8 cellular contexts compared by ENCODE assay signal in genomic region chr15:39581501-39582285, GRCh38. TPM values are rescaled to one million over a fixed set of nuclear protein-coding genes. Genes with fewer than 3 reads are reported as not detected.
DNase-seq lines count a peak whose midpoint lies in the region; ATAC-seq, FAIRE-seq and TF ChIP-seq lines count a peak whose summit lies in the region.

No MANE protein-coding gene starts in this region.

- peaks cover 26% of the 10 kb centered on the region; the same call in 1 of the 2 replicates for H3K4me1 ChIP-seq in Caco-2
- peaks cover 60% of the 10 kb centered on the region for H3K4me1 ChIP-seq in astrocyte (ENCODE audit: insufficient read depth, low read length)
- H3K4me1 ChIP-seq in iPS-20b (ENCODE audit: insufficient read depth, low read length) = peaks cover 21% of the 10 kb centered on the region

- TF ChIP-seq CTCF in Caco-2 (IDR thresholded peaks at IDR 0.05; ENCODE audit: insufficient read depth in 1 of 2, low read depth in 1 of 2, low read length in 1 of 2, severe bottlenecking in 1 of 2, unreplicated experiment in 1 of 2) = peak; percentile 22 to 62
- peak; percentile 18 for TF ChIP-seq CTCF in astrocyte (IDR thresholded peaks at IDR 0.05; ENCODE audit: insufficient read depth, low read depth, low read length)

- CTCF ChIA-PET in Caco-2 (lab: Charles Lee) = interaction anchor here (0.6 to 2.8 kb wide), 8 partner anchors 104 to 874 kb away, joined by 3 to 36 read pairs (median 4); no protein-coding TSS in a partner anchor

- no peak for FAIRE-seq in astrocyte (lab: Jason Lieb, UNC)

- H2AFZ ChIP-seq in astrocyte (ENCODE audit: low read depth, low read length) = no peak overlapping the region

- H3K9me3 ChIP-seq in Caco-2 = 0 out of 2 replicates have a peak, but pooled peaks cover 3% of the 10 kb centered on the region
- no peaks in the 10 kb centered on the region for H3K9me3 ChIP-seq in astrocyte (ENCODE audit: insufficient read depth, low read depth, low read length)
- H3K9me3 ChIP-seq in iPS-20b (ENCODE audit: insufficient read depth, low read depth, low read length) = no peaks in the 10 kb centered on the region

- H3K27me3 ChIP-seq in Caco-2 (replicated peaks; ENCODE audit: control insufficient read depth, insufficient read depth, low read length) = no peaks in the 10 kb centered on the region
- H3K27me3 ChIP-seq in astrocyte (ENCODE audit: insufficient read depth, low read length) = no peaks in the 10 kb centered on the region
- peaks cover 14% of the 10 kb centered on the region for H3K27me3 ChIP-seq in iPS-20b (ENCODE audit: insufficient read depth, low read length)

- H3K4me2 ChIP-seq in astrocyte (ENCODE audit: low read length) = peak overlapping the region; percentile 94

- H3K4me3 Mint-ChIP-seq in Caco-2 (ENCODE audit: unreplicated experiment) (peak overlapping the region; percentile 78), astrocyte (ENCODE audit: unreplicated experiment) (peak overlapping the region; percentile 98)
- H3K4me3 Mint-ChIP-seq in stimulated activated naive B cell treated with anti-CD40 and anti-IgM and Interleukin-4, amounts not matched to agents 10 μg/mL and 1 μg/mL and 100 μg/mL, for 72 hours = peak overlapping the region; percentile 11 to 78

- intact Hi-C loops in Caco-2 (cut with micrococcal nuclease; ENCODE audit: unreplicated experiment) = loop anchor here (2.0 to 10.0 kb wide), 7 partner anchors 144 to 874 kb away; no protein-coding TSS in a partner anchor

- in situ Hi-C loops in KBM-7 (cut with MboI; ENCODE audit: low pct_unique_long_range_greater_than_20kb, low sequenced_read_pairs) = loop anchor here (25.0 kb wide), 1 partner anchor 269 kb away; no protein-coding TSS in a partner anchor

- H3K4me3 ChIP-seq in Caco-2 (ENCODE audit: low read depth, low read length) = peak overlapping the region; percentile 84
- H3K4me3 ChIP-seq in astrocyte (ENCODE audit: insufficient read depth, low read depth, low read length) = peak overlapping the region; percentile 94
- peak overlapping the region; percentile 84 for H3K4me3 ChIP-seq in iPS-20b (ENCODE audit: low read length)

- H3K27me3 Mint-ChIP-seq in Caco-2 (ENCODE audit: insufficient read depth, unreplicated experiment) = no peaks in the 10 kb centered on the region
- no peaks in the 10 kb centered on the region for H3K27me3 Mint-ChIP-seq in astrocyte (ENCODE audit: low read depth, unreplicated experiment)
- H3K27me3 Mint-ChIP-seq in stimulated activated naive B cell treated with anti-CD40 and anti-IgM and Interleukin-4, amounts not matched to agents 10 μg/mL and 1 μg/mL and 100 μg/mL, for 72 hours = peaks cover 53 to 56% of the 10 kb centered on the region in 2 donors

- DNase-seq in Caco-2 (peak; percentile 67 to 76), HuH-7 (ENCODE audit: low spot score) (peak; percentile 79), astrocyte (ENCODE audit: low read depth) (no peak), putamen (ENCODE audit: low spot score) (no peak), KBM-7 (no peak)
- DNase-seq in stimulated activated naive B cell treated with anti-CD40 and anti-IgM and Interleukin-4, amounts not matched to agents 10 μg/mL and 1 μg/mL and 100 μg/mL, for 72 hours = no peak

- H3K36me3 Mint-ChIP-seq in Caco-2 (ENCODE audit: insufficient read depth, unreplicated experiment) = peaks cover 72% of the 10 kb centered on the region
- peaks cover 13% of the 10 kb centered on the region for H3K36me3 Mint-ChIP-seq in astrocyte (ENCODE audit: low read depth, unreplicated experiment)
- H3K36me3 Mint-ChIP-seq in stimulated activated naive B cell treated with anti-CD40 and anti-IgM and Interleukin-4, amounts not matched to agents 10 μg/mL and 1 μg/mL and 100 μg/mL, for 72 hours = no peaks in the 10 kb centered on the region

- H3K27ac Mint-ChIP-seq in Caco-2 (ENCODE audit: unreplicated experiment) = peak overlapping the region; percentile 43
- H3K27ac Mint-ChIP-seq in astrocyte (ENCODE audit: unreplicated experiment) = peak overlapping the region; percentile 76
- no peak overlapping the region for H3K27ac Mint-ChIP-seq in stimulated activated naive B cell treated with anti-CD40 and anti-IgM and Interleukin-4, amounts not matched to agents 10 μg/mL and 1 μg/mL and 100 μg/mL, for 72 hours

- H3K36me3 ChIP-seq in Caco-2 (ENCODE audit: control insufficient read depth, insufficient read depth, low read length) = peaks cover 8% of the 10 kb centered on the region
- peaks cover 44% of the 10 kb centered on the region for H3K36me3 ChIP-seq in astrocyte (ENCODE audit: insufficient read depth, low read length)
- H3K36me3 ChIP-seq in iPS-20b (ENCODE audit: insufficient read depth, low read depth, low read length) = peaks cover 50% of the 10 kb centered on the region

- H3K4me1 Mint-ChIP-seq in Caco-2 (ENCODE audit: low read depth, unreplicated experiment) (peaks cover 8% of the 10 kb centered on the region), astrocyte (ENCODE audit: low read depth, unreplicated experiment) (peaks cover 50% of the 10 kb centered on the region)
- H3K4me1 Mint-ChIP-seq in stimulated activated naive B cell treated with anti-CD40 and anti-IgM and Interleukin-4, amounts not matched to agents 10 μg/mL and 1 μg/mL and 100 μg/mL, for 72 hours = peaks cover 7 to 16% of the 10 kb centered on the region in 2 donors

- ATAC-seq in stimulated activated naive B cell treated with anti-CD40 and anti-IgM and Interleukin-4, amounts not matched to agents 10 μg/mL and 1 μg/mL and 100 μg/mL, for 72 hours (replicated peaks) = no peak
- ATAC-seq in GM21423 (IDR thresholded peaks at IDR 0.05; ENCODE audit: unreplicated experiment) = no peak

- H3K79me2 ChIP-seq in astrocyte (ENCODE audit: insufficient read depth, low read length) = peaks cover 47% of the 10 kb centered on the region

- POLR2A ChIA-PET in Caco-2 (lab: Charles Lee) = interaction anchor here (1.2 to 1.9 kb wide), 4 partner anchors 9 to 409 kb away, joined by 4 to 14 read pairs (median 8); no protein-coding TSS in a partner anchor

- no peaks in the 10 kb centered on the region for H3K9me3 Mint-ChIP-seq in Caco-2 (ENCODE audit: unreplicated experiment)
- H3K9me3 Mint-ChIP-seq in astrocyte (ENCODE audit: unreplicated experiment) = peaks cover 5% of the 10 kb centered on the region
- no peaks in the 10 kb centered on the region for H3K9me3 Mint-ChIP-seq in stimulated activated naive B cell treated with anti-CD40 and anti-IgM and Interleukin-4, amounts not matched to agents 10 μg/mL and 1 μg/mL and 100 μg/mL, for 72 hours

- H3K9ac ChIP-seq in astrocyte (ENCODE audit: low read length) (peak overlapping the region; percentile 96), iPS-20b (ENCODE audit: low read depth, low read length) (peak overlapping the region; percentile 88)

- BruUV-seq in Caco-2 (replicated peaks; lab: Mats Ljungman, UMichigan) = TSS peak; percentile 25

- peaks cover 57% of the 10 kb centered on the region for H4K20me1 ChIP-seq in astrocyte (ENCODE audit: insufficient read depth, low read length)

- peak overlapping the region; percentile 97 for H3K27ac ChIP-seq in astrocyte (ENCODE audit: low read depth, low read length)
- no peak overlapping the region for H3K27ac ChIP-seq in iPS-20b (ENCODE audit: low read length)

RNA-seq across cellular contexts. Expression of gene THBS1, which starts 0.8 kb away (rescaled TPM):
- total RNA-seq in Caco-2 (2022) = 288 and 342 TPM in 2 replicates
- 720 and 820 TPM in 2 replicates for total RNA-seq in astrocyte

Comparison
In these comparisons a context has a peak if more than half of its experiments do, and no peak if none do; other contexts are left out.
1. DNase-seq: peak in Caco-2 (2 of 2) and HuH-7 (single experiment); none in astrocyte (single experiment), stimulated activated naive B cell treated with anti-CD40 and anti-IgM and Interleukin-4, amounts not matched to agents 10 μg/mL and 1 μg/mL and 100 μg/mL, for 72 hours (single experiment), putamen (single experiment) and KBM-7 (single experiment).
2. H3K4me3 Mint-ChIP-seq: peak in every context shown above with its lines; median percentile 98 in astrocyte; 78 in Caco-2; 44 in stimulated activated naive B cell treated with anti-CD40 and anti-IgM and Interleukin-4, amounts not matched to agents 10 μg/mL and 1 μg/mL and 100 μg/mL, for 72 hours.
3. Peak in every context shown above with its lines, with median percentiles within 50 percentile points of each other: H3K4me3 ChIP-seq.